ENCODE assay signal across 1 cellular context in genomic region chr4:89123418-89123817, GRCh38.
TF ChIP-seq lines count a peak whose summit lies in the region.

No MANE protein-coding gene starts in this region.

TF ChIP-seq in IMR-90, 13 proteins besides CTCF, POLR2A, EP300 and RAD21 (continued from another document):
- TF ChIP-seq ELK1 (IDR thresholded peaks at IDR 0.05; ENCODE audit: borderline replicate concordance, low read depth, low read length) (no peak), MXI1 (IDR thresholded peaks at IDR 0.05; ENCODE audit: borderline replicate concordance, low read depth, low read length) (no peak)
